Comparison of ENCODE assay signal across 26 cellular contexts in the genomic region with DNA sequence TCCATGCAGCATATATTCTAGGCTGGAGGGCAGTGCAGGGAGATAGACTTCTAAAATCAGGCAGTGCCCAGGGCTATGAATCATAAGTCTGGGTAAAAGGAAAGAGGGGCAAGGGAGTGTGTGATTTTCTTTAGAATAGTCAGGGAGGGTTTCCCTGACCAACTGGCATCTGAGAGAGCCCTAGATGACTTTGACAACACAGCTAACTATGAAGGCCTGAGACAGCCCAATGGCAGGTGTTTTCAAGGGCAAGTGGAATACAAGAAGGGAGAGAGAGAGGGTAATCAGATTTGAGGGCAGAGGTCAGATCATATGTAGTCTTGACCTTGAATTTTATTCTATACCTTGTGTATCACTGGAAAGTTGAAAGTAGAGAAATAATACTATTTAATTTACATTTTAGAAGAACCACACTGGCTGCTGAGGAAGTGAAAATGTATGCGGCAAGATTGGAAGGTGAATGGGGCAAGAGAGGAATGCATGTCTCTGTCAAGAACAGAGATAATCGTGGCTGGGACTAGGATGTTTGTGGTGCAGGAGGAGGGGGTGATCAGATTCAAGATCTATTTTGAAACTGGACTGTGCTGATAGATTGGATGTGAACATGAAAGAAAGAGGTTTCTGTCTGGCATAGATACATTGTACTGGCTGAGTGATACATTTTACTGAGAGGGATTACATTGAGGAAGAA. TPM values are rescaled to one million over a fixed set of nuclear protein-coding genes. Genes with fewer than 3 reads are reported as not detected.
A peak's percentile ranks its signal among the peaks of the same experiment; 100 is the strongest.
DNase-seq lines count a peak whose midpoint lies in the region; ATAC-seq and TF ChIP-seq lines count a peak whose summit lies in the region.
"Had no signal": no experiment of that assay in that cellular context is flagged by ENCODE, and none has a peak within 500 bp of the region (broad histone marks: within the 10 kb centered on the region; RNA-seq: fewer than 3 reads in every experiment).

No MANE protein-coding gene starts in this region.

- peak overlapping the region; percentile 46 for H3K27ac Mint-ChIP-seq in osteocyte (ENCODE audit: unreplicated experiment)
- H3K27ac Mint-ChIP-seq in CD8-positive, alpha-beta T cell, result no peak overlapping the region
- H3K27ac Mint-ChIP-seq in activated naive CD4-positive, alpha-beta T cell treated with anti-CD3 and anti-CD28 coated beads, Interleukin-2, amount 50 U/mL, for 72 hours, result no peak overlapping the region
- H3K27ac Mint-ChIP-seq: activated CD8-positive, alpha-beta T cell treated with anti-CD3 and anti-CD28 coated beads, Interleukin-2, amount 10 ng/mL, durations not matched to agents 7 days and 5 days; activated naive CD8-positive, alpha-beta T cell treated with anti-CD3 and anti-CD28 coated beads for 36 hours; dendritic cell treated with granulocyte-macrophage colony-stimulating factor and Interleukin-4, amounts not matched to agents 40 ng/mL and 50 ng/mL, for 4 days; T-helper 2 cell treated with Interferon-gamma antibody and Interleukin-4, amounts not matched to agents 5 μg/mL and 100 μg/mL, for 36 hours had no signal

- no peak overlapping the region for H3K27ac ChIP-seq in CD8-positive, alpha-beta T cell (ENCODE audit: low read depth, low read length)
- H3K27ac ChIP-seq: ovary, PC-9 had no signal

- WGBS in lower leg skin, 2 donors, result 83 to 87% methylated on average over 2 of the region's 2 CpGs

- TF ChIP-seq POLR2A in lower leg skin (IDR thresholded peaks at IDR 0.05), result no peak

- H3K27me3 ChIP-seq in CD8-positive, alpha-beta T cell (ENCODE audit: insufficient read depth, low read length), result no peaks in the 10 kb centered on the region
- H3K27me3 ChIP-seq: ovary had no signal

- H3K4me1 ChIP-seq in CD8-positive, alpha-beta T cell (ENCODE audit: insufficient read depth, low read length), result no peaks in the 10 kb centered on the region
- H3K4me1 ChIP-seq: Caco-2 had no signal

- POLR2A ChIA-PET in CD8-positive, alpha-beta T cell (lab: Charles Lee), result no interaction called here

- CTCF ChIA-PET in CD8-positive, alpha-beta T cell (lab: Charles Lee), result interaction anchor here (1.5 kb wide), 1 partner anchor 862 kb away, joined by 4 read pairs; no protein-coding TSS in a partner anchor

- TF ChIP-seq CTCF in osteocyte (IDR thresholded peaks at IDR 0.05) (no peak), GM20000 (IDR thresholded peaks at IDR 0.05; ENCODE audit: extremely low read depth, missing control alignments) (no peak), lower leg skin (IDR thresholded peaks at IDR 0.05) (no peak)
- TF ChIP-seq CTCF in CD8-positive, alpha-beta T cell (IDR thresholded peaks at IDR 0.05), result no peak

- no peak overlapping the region for H3K4me3 Mint-ChIP-seq in osteocyte (ENCODE audit: unreplicated experiment)
- no peak overlapping the region for H3K4me3 Mint-ChIP-seq in CD8-positive, alpha-beta T cell
- H3K4me3 Mint-ChIP-seq: activated CD8-positive, alpha-beta T cell treated with anti-CD3 and anti-CD28 coated beads, Interleukin-2, amount 10 ng/mL, durations not matched to agents 7 days and 5 days; activated naive CD8-positive, alpha-beta T cell treated with anti-CD3 and anti-CD28 coated beads for 36 hours; activated T-cell treated with anti-CD3 and anti-CD28 coated beads, Interleukin-2, amount 50 U/mL, for 4 hours; brain; dendritic cell treated with granulocyte-macrophage colony-stimulating factor and Interleukin-4, amounts not matched to agents 40 ng/mL and 50 ng/mL, for 4 days; T-helper 2 cell treated with Interferon-gamma antibody and Interleukin-4, amounts not matched to agents 5 μg/mL and 100 μg/mL, for 36 hours had no signal

- DNase-seq in amniotic epithelial cell (ENCODE audit: low read depth), result peak; percentile 57
- DNase-seq in osteocyte (ENCODE audit: extremely low spot score, unreplicated experiment), result no peak
- DNase-seq in CD8-positive, alpha-beta T cell, result no peak
- DNase-seq in GM20000 (ENCODE audit: low spot score), result no peak
- no peak for DNase-seq in lower leg skin (ENCODE audit: low spot score in 2 of 2)
- no peak for DNase-seq in activated naive CD4-positive, alpha-beta T cell treated with anti-CD3 and anti-CD28 coated beads, Interleukin-2, amount 50 U/mL, for 72 hours (ENCODE audit: low spot score in 2 of 2)
- DNase-seq: activated CD4-positive, CD25-positive, alpha-beta regulatory T cell; activated CD8-positive, alpha-beta T cell treated with anti-CD3 and anti-CD28 coated beads, Interleukin-2, amount 10 ng/mL, durations not matched to agents 7 days and 5 days; activated naive CD8-positive, alpha-beta T cell treated with anti-CD3 and anti-CD28 coated beads for 36 hours; activated T-cell treated with anti-CD3 and anti-CD28 coated beads, Interleukin-2, amount 50 U/mL, for 4 hours; Caco-2; foreskin fibroblast; H7; Karpas-422; left colon; NCI-H69; ovary; PC-9; small intestine; stimulated activated CD4-positive, alpha-beta T cell treated with anti-CD3 and anti-CD28 coated beads, Interleukin-4, amount 100 ng/mL, for 4 hours had no signal

- no peaks in the 10 kb centered on the region for H3K9me3 Mint-ChIP-seq in osteocyte (ENCODE audit: unreplicated experiment)
- H3K9me3 Mint-ChIP-seq in CD8-positive, alpha-beta T cell, result no peaks in the 10 kb centered on the region
- peaks cover 0 to 4% of the 10 kb centered on the region in 2 donors for H3K9me3 Mint-ChIP-seq in activated naive CD4-positive, alpha-beta T cell treated with anti-CD3 and anti-CD28 coated beads, Interleukin-2, amount 50 U/mL, for 72 hours
- H3K9me3 Mint-ChIP-seq: activated T-cell treated with anti-CD3 and anti-CD28 coated beads, Interleukin-2, amount 50 U/mL, for 4 hours; dendritic cell treated with granulocyte-macrophage colony-stimulating factor and Interleukin-4, amounts not matched to agents 40 ng/mL and 50 ng/mL, for 4 days; T-helper 2 cell treated with Interferon-gamma antibody and Interleukin-4, amounts not matched to agents 5 μg/mL and 100 μg/mL, for 36 hours had no signal

- no peaks in the 10 kb centered on the region for H3K9me3 ChIP-seq in CD8-positive, alpha-beta T cell (ENCODE audit: low read length)
- H3K9me3 ChIP-seq: Caco-2, ovary had no signal

- intact Hi-C loops in CD8-positive, alpha-beta T cell (cut with DNase I, micrococcal nuclease), result no loop called here
- intact Hi-C loops in lower leg skin (cut with DNase I; ENCODE audit: low total_unique reads), result no loop called here

- no peaks in the 10 kb centered on the region for H3K27me3 Mint-ChIP-seq in osteocyte (ENCODE audit: unreplicated experiment)
- H3K27me3 Mint-ChIP-seq in CD8-positive, alpha-beta T cell (ENCODE audit: low read depth), result no peaks in the 10 kb centered on the region
- H3K27me3 Mint-ChIP-seq: activated naive CD8-positive, alpha-beta T cell treated with anti-CD3 and anti-CD28 coated beads for 36 hours; dendritic cell treated with granulocyte-macrophage colony-stimulating factor and Interleukin-4, amounts not matched to agents 40 ng/mL and 50 ng/mL, for 4 days had no signal

- ATAC-seq in GM18502 (IDR thresholded peaks at IDR 0.05; ENCODE audit: poor library complexity, unreplicated experiment) (peak; percentile 70), HG02610 (IDR thresholded peaks at IDR 0.05; ENCODE audit: unreplicated experiment) (peak; percentile 50)
- ATAC-seq in CD8-positive, alpha-beta T cell, result no peak
- no peak for ATAC-seq in activated naive CD4-positive, alpha-beta T cell treated with anti-CD3 and anti-CD28 coated beads, Interleukin-2, amount 50 U/mL, for 72 hours
- ATAC-seq: activated CD8-positive, alpha-beta T cell treated with anti-CD3 and anti-CD28 coated beads, Interleukin-2, amount 10 ng/mL, durations not matched to agents 7 days and 5 days; activated T-cell treated with anti-CD3 and anti-CD28 coated beads, Interleukin-2, amount 50 U/mL, for 4 hours; left colon had no signal

- peaks cover 46% of the 10 kb centered on the region for H3K4me1 Mint-ChIP-seq in osteocyte (ENCODE audit: unreplicated experiment)
- peaks cover 2% of the 10 kb centered on the region for H3K4me1 Mint-ChIP-seq in CD8-positive, alpha-beta T cell (ENCODE audit: low read depth)
- H3K4me1 Mint-ChIP-seq: brain had no signal

- H3K36me3 Mint-ChIP-seq in osteocyte (ENCODE audit: unreplicated experiment), result peaks cover 2% of the 10 kb centered on the region
- H3K36me3 Mint-ChIP-seq in CD8-positive, alpha-beta T cell, result no peaks in the 10 kb centered on the region
- peaks cover 0 to 7% of the 10 kb centered on the region in 2 donors for H3K36me3 Mint-ChIP-seq in activated naive CD4-positive, alpha-beta T cell treated with anti-CD3 and anti-CD28 coated beads, Interleukin-2, amount 50 U/mL, for 72 hours
- H3K36me3 Mint-ChIP-seq: activated naive CD8-positive, alpha-beta T cell treated with anti-CD3 and anti-CD28 coated beads for 36 hours; brain had no signal

- H3K4me3 ChIP-seq in CD8-positive, alpha-beta T cell (ENCODE audit: low read depth, low read length), result no peak overlapping the region
- H3K4me3 ChIP-seq in lower leg skin (ENCODE audit: low read depth, poor library complexity, severe bottlenecking), result no peak overlapping the region
- H3K4me3 ChIP-seq: ovary, PC-9 had no signal

- H3K36me3 ChIP-seq in CD8-positive, alpha-beta T cell (ENCODE audit: insufficient read depth, low read length), result no peaks in the 10 kb centered on the region
- H3K36me3 ChIP-seq: ovary had no signal

RNA-seq across cellular contexts. Expression of a gene that starts 1.9 kb away (rescaled TPM):
- 0.13 TPM in 2 replicates for total RNA-seq in osteocyte
- total RNA-seq in CD8-positive, alpha-beta T cell, result not detected
- total RNA-seq in lower leg skin, result 1 to 10 TPM; 1.8 to 7.5 (median 6.6) TPM
- total RNA-seq in activated naive CD4-positive, alpha-beta T cell treated with anti-CD3 and anti-CD28 coated beads, Interleukin-2, amount 50 U/mL, for 72 hours, result not detected
- total RNA-seq: activated CD8-positive, alpha-beta T cell treated with anti-CD3 and anti-CD28 coated beads, Interleukin-2, amount 10 ng/mL, durations not matched to agents 7 days and 5 days; activated naive CD8-positive, alpha-beta T cell treated with anti-CD3 and anti-CD28 coated beads for 36 hours; activated T-cell treated with anti-CD3 and anti-CD28 coated beads, Interleukin-2, amount 50 U/mL, for 4 hours; H7; subcutaneous adipose tissue had no signal

Comparison
In these comparisons a context has a peak if more than half of its experiments do, and no peak if none do; other contexts are left out.
1. ATAC-seq: peak in GM18502 (single experiment) and HG02610 (single experiment); none in CD8-positive, alpha-beta T cell (single experiment) and activated naive CD4-positive, alpha-beta T cell treated with anti-CD3 and anti-CD28 coated beads, Interleukin-2, amount 50 U/mL, for 72 hours (0 of 2).